In genomic region chr1:161206411-161207140, GRCh38 we compare ENCODE assay signal across 17 cellular contexts. TPM values are rescaled to one million over a fixed set of nuclear protein-coding genes. Genes with fewer than 3 reads are reported as not detected.
DNase-seq lines count a peak whose midpoint lies in the region; ATAC-seq and TF ChIP-seq lines count a peak whose summit lies in the region.
"Had no signal": no experiment of that assay in that cellular context is flagged by ENCODE, and none has a peak within 500 bp of the region (broad histone marks: within the 10 kb centered on the region; RNA-seq: fewer than 3 reads in every experiment).

No MANE protein-coding gene starts in this region.

- H3K4me3 ChIP-seq in skeletal muscle tissue (ENCODE audit: low read length in 3 of 3) = no peak overlapping the region
- H3K4me3 ChIP-seq: body of pancreas, pancreas, PC-9 had no signal

- H3K9ac ChIP-seq in skeletal muscle tissue (ENCODE audit: low read depth in 1 of 3, low read length in 3 of 3) = no peak overlapping the region

- TF ChIP-seq CTCF in WTC11 (IDR thresholded peaks at IDR 0.05) (no peak), chondrocyte (IDR thresholded peaks at IDR 0.05) (no peak)

- no peak overlapping the region for H3K4me3 Mint-ChIP-seq in WTC11
- H3K4me3 Mint-ChIP-seq in chondrocyte (ENCODE audit: unreplicated experiment) = no peak overlapping the region

- H3K4me1 ChIP-seq in skeletal muscle tissue (ENCODE audit: control insufficient read depth in 3 of 3, insufficient read depth in 3 of 3, low read length in 3 of 3) = peaks cover 18 to 50% (median 32%) of the 10 kb centered on the region in 3 donors

- in situ Hi-C loops in G401 (cut with HindIII; ENCODE audit: low sequenced_read_pairs) = loop anchor here (25.0 kb wide), 1 partner anchor 181 kb away; no protein-coding TSS in a partner anchor

- H3K36me3 Mint-ChIP-seq in WTC11 = peaks cover 48% of the 10 kb centered on the region
- H3K36me3 Mint-ChIP-seq in chondrocyte (ENCODE audit: low read depth) = peaks cover 25% of the 10 kb centered on the region

- POLR2A ChIA-PET in WTC11 (lab: Charles Lee) = interaction anchor here (1.1 kb wide), 1 partner anchor 19 kb away, joined by 5 read pairs; the partner anchor contains the start of gene TOMM40L

- ATAC-seq in WTC11 (no peak), HG03175 (IDR thresholded peaks at IDR 0.05; ENCODE audit: unreplicated experiment) (no peak)
- ATAC-seq: pancreas had no signal

- H3K4me1 Mint-ChIP-seq in WTC11 (peaks cover 21% of the 10 kb centered on the region), chondrocyte (ENCODE audit: low read depth) (peaks cover 33% of the 10 kb centered on the region)

- H3K27ac Mint-ChIP-seq in WTC11 (0 out of 2 replicates have a peak overlapping the region, but pooled peaks have one; percentile 35), chondrocyte (ENCODE audit: unreplicated experiment) (peak overlapping the region; percentile 74)

- H3K36me3 ChIP-seq in skeletal muscle tissue (ENCODE audit: control insufficient read depth in 3 of 3, insufficient read depth in 3 of 3, low read length in 3 of 3) = peaks cover 41 to 63% (median 49%) of the 10 kb centered on the region in 3 donors

- CTCF ChIA-PET in WTC11 (lab: Charles Lee) = interaction anchor here (0.7 to 1.6 kb wide), 4 partner anchors 8 to 100 kb away, joined by 3 to 5 read pairs (median 4); partner anchors contain the start of genes PCP4L1 and TOMM40L

- no peaks in the 10 kb centered on the region for H3K27me3 ChIP-seq in skeletal muscle tissue (ENCODE audit: control insufficient read depth in 3 of 3, insufficient read depth in 3 of 3, low read length in 3 of 3)
- H3K27me3 ChIP-seq: body of pancreas, pancreas had no signal

- DNase-seq in WTC11 (ENCODE audit: low spot score) (no peak), chondrocyte (ENCODE audit: low spot score) (no peak), hepatic stellate cell (ENCODE audit: low spot score) (peak; percentile 61), nucleus accumbens (lab: John Stamatoyannopoulos, UW) (no peak), G401 (ENCODE audit: low spot score) (no peak)
- DNase-seq: islet precursor cell; MM.1S; NCI-H2171; pancreas; PC-9; stimulated activated CD4-positive, alpha-beta T cell treated with anti-CD3 and anti-CD28 coated beads, Interleukin-4, amount 100 ng/mL, for 24 hours; stimulated activated naive CD4-positive, alpha-beta T cell treated with Interleukin-2 at 50 U/mL for 16 hours; T1000 had no signal

- H3K27me3 Mint-ChIP-seq in WTC11 (ENCODE audit: low read depth) = no peaks in the 10 kb centered on the region; the same call in 1 of the 2 replicates
- no peaks in the 10 kb centered on the region for H3K27me3 Mint-ChIP-seq in chondrocyte (ENCODE audit: low read depth)

- peak overlapping the region; percentile 56 for H3K27ac ChIP-seq in skeletal muscle tissue (ENCODE audit: low read depth, low read length)
- H3K27ac ChIP-seq: HL-60, PC-9 had no signal

- no peaks in the 10 kb centered on the region for H3K9me3 Mint-ChIP-seq in WTC11
- no peaks in the 10 kb centered on the region for H3K9me3 Mint-ChIP-seq in chondrocyte (ENCODE audit: low read depth)

- H3K9me3 ChIP-seq in skeletal muscle tissue (ENCODE audit: control insufficient read depth in 3 of 3, low read length in 3 of 3) = no peaks in the 10 kb centered on the region
- H3K9me3 ChIP-seq: body of pancreas, pancreas had no signal

TF ChIP-seq in WTC11, 78 proteins besides CTCF, POLR2A, EP300 and RAD21:
- TF ChIP-seq USF2 (CRISPR knock-in tag; IDR thresholded peaks at IDR 0.05) (no peak), NR3C1 (CRISPR knock-in tag; conservative IDR thresholded peaks at IDR 0.05; ENCODE audit: low read depth) (no peak)

RNA-seq across cellular contexts. Expression of gene NDUFS2, which starts 4.4 kb away (rescaled TPM):
- total RNA-seq in WTC11 (2021) (105 to 108 TPM (median 105 TPM) in 3 replicates), chondrocyte (50.6 to 59.2 TPM (median 55.2 TPM) in 3 replicates), skeletal muscle tissue (147 TPM)
- 215 and 238 TPM in 2 replicates for total RNA-seq in G401 (2014; rRNA removed; shearing (Covaris generic))

RNA-seq across cellular contexts. Expression of gene ADAMTS4, which starts 7.7 kb away (rescaled TPM):
- total RNA-seq in WTC11 (2021) (9.1 to 11.2 TPM (median 10.0 TPM) in 3 replicates), chondrocyte (1.5 to 2.8 TPM (median 2.2 TPM) in 3 replicates), skeletal muscle tissue (4.7 TPM)
- 0.43 and 0.95 TPM in 2 replicates for total RNA-seq in G401 (2014; rRNA removed; shearing (Covaris generic))
- total RNA-seq: PC-9 had no signal

RNA-seq across cellular contexts. Expression of gene FCER1G, which starts 8.5 kb away (rescaled TPM):
- 0.48 to 1.0 TPM (median 0.85 TPM) in 3 replicates for total RNA-seq in WTC11 (2021)
- not detected in 3 replicates for total RNA-seq in chondrocyte
- total RNA-seq in skeletal muscle tissue = 16.2 TPM
- total RNA-seq in G401 (2014; rRNA removed; shearing (Covaris generic)) = 0.49 TPM in 1 of 2 replicates, not detected in the other
- total RNA-seq: PC-9 had no signal

RNA-seq across cellular contexts. Expression of gene APOA2, which starts 16.9 kb away (rescaled TPM):
- 1.9 to 2.5 TPM (median 2.2 TPM) in 3 replicates for total RNA-seq in WTC11 (2021)
- not detected in 3 replicates for total RNA-seq in chondrocyte
- total RNA-seq in skeletal muscle tissue = 6.8 TPM
- total RNA-seq in G401 (2014; rRNA removed; shearing (Covaris generic)) = not detected in 2 replicates
- total RNA-seq: body of pancreas, PC-9 had no signal

RNA-seq across cellular contexts. Expression of gene TOMM40L, which starts 19.3 kb away (rescaled TPM):
- total RNA-seq in WTC11 (2021) (13.0 to 16.9 TPM (median 15.1 TPM) in 3 replicates), chondrocyte (9.4 to 15.8 TPM (median 10.0 TPM) in 3 replicates), skeletal muscle tissue (10.4 TPM)
- 24.2 and 37.4 TPM in 2 replicates for total RNA-seq in G401 (2014; rRNA removed; shearing (Covaris generic))
